Comparison of ENCODE assay signal across 8 cellular contexts in genomic region chr17:4480929-4481898, GRCh38. TPM values are rescaled to one million over a fixed set of nuclear protein-coding genes. Genes with fewer than 3 reads are reported as not detected.
DNase-seq lines count a peak whose midpoint lies in the region; ATAC-seq and TF ChIP-seq lines count a peak whose summit lies in the region.

No MANE protein-coding gene starts in this region.

- H3K27me3 ChIP-seq in neutrophil = no peaks in the 10 kb centered on the region

- no TSS peak for BruUV-seq in Calu3 (replicated peaks; lab: Mats Ljungman, UMichigan)

- H3K4me1 Mint-ChIP-seq in Calu3 (ENCODE audit: low read depth, unreplicated experiment) = peaks cover 56% of the 10 kb centered on the region
- H3K4me1 Mint-ChIP-seq in activated naive CD8-positive, alpha-beta T cell (ENCODE audit: low read depth) = peaks cover 48% of the 10 kb centered on the region

- TF ChIP-seq CTCF in Calu3 (IDR thresholded peaks at IDR 0.05; ENCODE audit: unreplicated experiment) (no peak), neutrophil (IDR thresholded peaks at IDR 0.05) (no peak)

- H3K36me3 Mint-ChIP-seq in Calu3 (ENCODE audit: insufficient read depth, unreplicated experiment) = peaks cover 36% of the 10 kb centered on the region
- H3K36me3 Mint-ChIP-seq in activated naive CD8-positive, alpha-beta T cell = peaks cover 2% of the 10 kb centered on the region

- CTCF ChIA-PET in Calu3 (lab: Charles Lee) = interaction anchor here (0.6 to 1.4 kb wide), 6 partner anchors 10 to 29 kb away, joined by 3 to 5 read pairs (median 4); no protein-coding TSS in a partner anchor

- no peak for DNase-seq in Calu3
- peak; percentile 42 for DNase-seq in NCI-H69 (lab: John Stamatoyannopoulos, UW)
- DNase-seq in NCI-H2029 treated with DMSO at 0.1 percent for 48 hours (lab: John Stamatoyannopoulos, UW) = no peak
- no peak for DNase-seq in ecto neural progenitor cell (ENCODE audit: low spot score)
- DNase-seq in OCI-M2 (lab: John Stamatoyannopoulos, UW; ENCODE audit: unreplicated experiment) = no peak

- H3K4me1 ChIP-seq in neutrophil (ENCODE audit: control insufficient read depth in 1 of 2, insufficient read depth in 1 of 2, low read depth in 1 of 2, low read length in 1 of 2) = peaks cover 49 to 52% of the 10 kb centered on the region in 2 experiments

- H3K27ac Mint-ChIP-seq in Calu3 (ENCODE audit: unreplicated experiment) = peak overlapping the region; percentile 92
- H3K27ac Mint-ChIP-seq in activated naive CD8-positive, alpha-beta T cell = peak overlapping the region; percentile 98

- H3K4me3 Mint-ChIP-seq in Calu3 (ENCODE audit: low read depth, unreplicated experiment) = peak overlapping the region; percentile 36
- H3K4me3 Mint-ChIP-seq in activated naive CD8-positive, alpha-beta T cell = peak overlapping the region; percentile 80

- peak overlapping the region; percentile 80 for H3K27ac ChIP-seq in neutrophil

- intact Hi-C loops in Calu3 (cut with micrococcal nuclease; ENCODE audit: unreplicated experiment) = loop anchor here (5.0 kb wide), 1 partner anchor 54 kb away; no protein-coding TSS in a partner anchor

- H3K36me3 ChIP-seq in neutrophil = no peaks in the 10 kb centered on the region

- no peaks in the 10 kb centered on the region for H3K9me3 Mint-ChIP-seq in Calu3 (ENCODE audit: low read depth, unreplicated experiment)
- H3K9me3 Mint-ChIP-seq in activated naive CD8-positive, alpha-beta T cell (ENCODE audit: low read depth) = no peaks in the 10 kb centered on the region

- H3K27me3 Mint-ChIP-seq in Calu3 (ENCODE audit: unreplicated experiment) = no peaks in the 10 kb centered on the region
- no peaks in the 10 kb centered on the region for H3K27me3 Mint-ChIP-seq in activated naive CD8-positive, alpha-beta T cell

- H3K9me3 ChIP-seq in neutrophil = no peaks in the 10 kb centered on the region

- no peak for ATAC-seq in HG03439 (IDR thresholded peaks at IDR 0.05; ENCODE audit: unreplicated experiment)

- peak overlapping the region; percentile 39 to 47 for H3K4me3 ChIP-seq in neutrophil (ENCODE audit: low read depth in 1 of 2, low read length in 1 of 2)

RNA-seq across cellular contexts. Expression of gene SPNS2, which starts 17.5 kb away (rescaled TPM):
- total RNA-seq in Calu3 (2022) = 63.4 and 104 TPM in 2 replicates

RNA-seq across cellular contexts. Expression of gene SPNS3, which starts 47.5 kb away (rescaled TPM):
- total RNA-seq in Calu3 (2022) = 1.4 and 2.1 TPM in 2 replicates
